21 cellular contexts compared by ENCODE assay signal in genomic region chr18:74194691-74195090, GRCh38. TPM values are rescaled to one million over a fixed set of nuclear protein-coding genes. Genes with fewer than 3 reads are reported as not detected.
"Had no signal": no experiment of that assay in that cellular context is flagged by ENCODE, and none has a peak within 500 bp of the region (broad histone marks: within the 10 kb centered on the region; RNA-seq: fewer than 3 reads in every experiment).

No MANE protein-coding gene starts in this region.

- H3K4me1 ChIP-seq: foreskin keratinocyte, right atrium auricular region, uterus had no signal

- H3K27ac Mint-ChIP-seq: immature natural killer cell; naive thymus-derived CD4-positive, alpha-beta T cell; nephron progenitor cell; stimulated activated effector memory CD8-positive, alpha-beta T cell treated with anti-CD3 and anti-CD28 coated beads, Interleukin-12 subunit alpha, Interleukin-12 subunit beta, amount 100 ng/mL, for 72 hours had no signal

- H3K36me3 ChIP-seq: neutrophil, right atrium auricular region, tibial artery, upper lobe of left lung, uterus had no signal

- H3K9me3 Mint-ChIP-seq: immature natural killer cell; naive thymus-derived CD4-positive, alpha-beta T cell; nephron progenitor cell; stimulated activated effector memory CD8-positive, alpha-beta T cell treated with anti-CD3 and anti-CD28 coated beads, Interleukin-12 subunit alpha, Interleukin-12 subunit beta, amount 100 ng/mL, for 72 hours had no signal

- ATAC-seq: esophagus mucosa; foreskin keratinocyte; left cardiac atrium; left ventricle myocardium superior; naive thymus-derived CD4-positive, alpha-beta T cell; stimulated activated effector memory CD8-positive, alpha-beta T cell treated with anti-CD3 and anti-CD28 coated beads, Interleukin-12 subunit alpha, Interleukin-12 subunit beta, amount 100 ng/mL, for 72 hours; stimulated activated naive CD8-positive, alpha-beta T cell treated with anti-CD3 and anti-CD28 coated beads, Interleukin-15, Interleukin-2, amounts not matched to agents 100 U/mL and 50 U/mL, for 24 hours had no signal

- H3K27ac ChIP-seq: foreskin keratinocyte, neutrophil, right atrium auricular region, tibial artery, upper lobe of left lung, uterus had no signal

- H3K4me2 ChIP-seq: smooth muscle cell had no signal

- H3K27me3 ChIP-seq: foreskin keratinocyte, right atrium auricular region, upper lobe of left lung had no signal

- H3K9me3 ChIP-seq: neutrophil, right atrium auricular region, tibial artery, upper lobe of left lung, uterus had no signal

- DNase-seq: effector memory CD4-positive, alpha-beta T cell; foreskin keratinocyte; immature natural killer cell; kidney; left cardiac atrium; left ventricle myocardium superior; naive thymus-derived CD4-positive, alpha-beta T cell; nephron progenitor cell; posterior cingulate gyrus; stimulated activated CD4-positive, alpha-beta T cell treated with anti-CD3 and anti-CD28 coated beads, Interleukin-2, amount 100 ng/mL, for 48 hours; stimulated activated CD8-positive, alpha-beta memory T cell treated with anti-CD3 and anti-CD28 coated beads, Interleukin-4, amount 100 ng/mL, for 48 hours; stimulated activated naive CD8-positive, alpha-beta T cell treated with anti-CD3 and anti-CD28 coated beads, Interleukin-15, Interleukin-2, amounts not matched to agents 100 U/mL and 50 U/mL, for 24 hours; tibial artery; upper lobe of left lung; uterus had no signal

- H3K36me3 Mint-ChIP-seq: immature natural killer cell; naive thymus-derived CD4-positive, alpha-beta T cell; stimulated activated effector memory CD8-positive, alpha-beta T cell treated with anti-CD3 and anti-CD28 coated beads, Interleukin-12 subunit alpha, Interleukin-12 subunit beta, amount 100 ng/mL, for 72 hours had no signal

- H3K4me3 Mint-ChIP-seq: immature natural killer cell; naive thymus-derived CD4-positive, alpha-beta T cell; nephron progenitor cell; stimulated activated effector memory CD8-positive, alpha-beta T cell treated with anti-CD3 and anti-CD28 coated beads, Interleukin-12 subunit alpha, Interleukin-12 subunit beta, amount 100 ng/mL, for 72 hours had no signal

- H3K4me1 Mint-ChIP-seq: stimulated activated effector memory CD8-positive, alpha-beta T cell treated with anti-CD3 and anti-CD28 coated beads, Interleukin-12 subunit alpha, Interleukin-12 subunit beta, amount 100 ng/mL, for 72 hours had no signal

- H3K4me3 ChIP-seq: lung, right atrium auricular region, smooth muscle cell, tibial artery, upper lobe of left lung, uterus had no signal

RNA-seq across cellular contexts. Expression of gene FBXO15, which starts 47.1 kb away (rescaled TPM):
- total RNA-seq: left ventricle myocardium superior had no signal
